1 cellular context compared by ENCODE assay signal in the genomic region with DNA sequence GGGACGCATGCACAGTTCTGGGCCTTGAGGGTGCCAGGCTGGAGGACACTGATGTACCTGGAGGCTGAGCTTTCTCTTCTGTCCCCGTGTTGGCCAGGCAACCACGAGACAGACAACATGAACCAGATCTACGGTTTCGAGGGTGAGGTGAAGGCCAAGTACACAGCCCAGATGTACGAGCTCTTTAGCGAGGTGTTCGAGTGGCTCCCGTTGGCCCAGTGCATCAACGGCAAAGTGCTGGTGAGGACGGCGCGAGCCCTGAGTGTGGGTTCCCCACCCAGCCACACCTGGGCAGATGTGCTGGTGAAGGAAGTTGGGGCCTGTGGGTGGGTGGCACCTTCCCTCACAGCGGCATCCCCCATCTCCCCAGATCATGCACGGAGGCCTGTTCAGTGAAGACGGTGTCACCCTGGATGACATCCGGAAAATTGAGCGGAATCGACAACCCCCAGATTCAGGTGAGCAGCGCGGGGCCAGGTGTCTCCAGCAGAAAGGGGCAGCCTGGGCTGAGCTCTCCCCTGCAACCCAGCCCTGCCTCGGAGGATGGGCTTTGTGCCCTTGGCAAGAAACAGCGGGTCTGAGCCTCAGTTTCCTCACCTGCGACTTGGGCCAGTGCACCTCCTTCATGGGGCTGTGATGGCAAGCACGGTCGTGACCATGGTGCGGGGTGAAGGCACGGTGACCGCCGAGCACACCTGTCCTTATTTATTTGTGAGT.
TF ChIP-seq lines count a peak whose summit lies in the region.

No MANE protein-coding gene starts in this region.

TF ChIP-seq in HepG2, 621 proteins besides CTCF, POLR2A, EP300 and RAD21:
- no peak for TF ChIP-seq ZNF124 (CRISPR knock-in tag; IDR thresholded peaks at IDR 0.05)
- peak; percentile 40 for TF ChIP-seq AGO2 (optimal IDR thresholded peaks at IDR 0.05; ENCODE audit: low read depth, low read length)
